In the genomic region with DNA sequence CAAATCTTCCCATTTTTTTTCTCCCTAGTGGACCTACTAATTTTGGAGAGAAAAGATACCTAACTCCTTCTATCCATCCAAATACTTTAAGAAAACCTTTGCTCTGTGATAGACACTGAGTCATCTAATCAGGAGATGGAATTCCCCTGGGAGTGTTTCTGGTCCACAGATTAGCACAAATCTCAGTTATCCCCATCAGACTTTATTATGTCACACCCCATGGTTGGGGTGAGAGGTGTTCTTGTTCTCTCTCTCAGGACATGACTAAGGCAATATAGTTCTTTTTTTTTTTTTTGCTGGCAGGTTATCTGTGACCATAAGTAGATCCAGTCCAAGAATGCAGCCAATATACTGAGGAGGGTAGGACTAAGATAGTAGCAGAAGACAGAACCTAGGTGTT, we compare ENCODE assay signal across 9 cellular contexts. TPM values are rescaled to one million over a fixed set of nuclear protein-coding genes. Genes with fewer than 3 reads are reported as not detected.
DNase-seq lines count a peak whose midpoint lies in the region; ATAC-seq, FAIRE-seq and TF ChIP-seq lines count a peak whose summit lies in the region.
"Had no signal": no experiment of that assay in that cellular context is flagged by ENCODE, and none has a peak within 500 bp of the region (broad histone marks: within the 10 kb centered on the region; RNA-seq: fewer than 3 reads in every experiment).

No MANE protein-coding gene starts in this region.

- H3K27me3 ChIP-seq in GM06990 (replicated peaks; ENCODE audit: control insufficient read depth, insufficient read depth, low read length) (no peaks in the 10 kb centered on the region), astrocyte (ENCODE audit: insufficient read depth, low read length) (no peaks in the 10 kb centered on the region)

- H3K4me2 ChIP-seq in astrocyte (ENCODE audit: low read length): no peak overlapping the region

- H3K9me3 ChIP-seq in astrocyte (ENCODE audit: insufficient read depth, low read depth, low read length): no peaks in the 10 kb centered on the region

- DNase-seq in GM06990 (ENCODE audit: extremely low read depth, insufficient read length) (peak; percentile 39), astrocyte (ENCODE audit: low read depth) (peak; percentile 31), NK-92 (lab: John Stamatoyannopoulos, UW; ENCODE audit: unreplicated experiment) (no peak), SIG-M5 treated with dmso at 0.1 percent for 504 hours (lab: John Stamatoyannopoulos, UW; ENCODE audit: unreplicated experiment) (no peak), RWPE1 (ENCODE audit: low spot score) (no peak)
- DNase-seq in activated CD4-positive, alpha-beta T cell treated with anti-CD3 and anti-CD28 coated beads for 48 hours: no peak
- DNase-seq: NCI-H774 had no signal

- H3K9me3 Mint-ChIP-seq in astrocyte (ENCODE audit: unreplicated experiment): peaks cover 2% of the 10 kb centered on the region

- H3K4me1 Mint-ChIP-seq in astrocyte (ENCODE audit: low read depth, unreplicated experiment): peaks cover 10% of the 10 kb centered on the region

- ATAC-seq in GM19438 (IDR thresholded peaks at IDR 0.05; ENCODE audit: low read depth, unreplicated experiment) (peak; percentile 37), HG03045 (IDR thresholded peaks at IDR 0.05; ENCODE audit: unreplicated experiment) (peak; percentile 78)

- H3K4me3 ChIP-seq in GM06990 (replicated peaks; ENCODE audit: low read depth, low read length) (no peak overlapping the region; the same call in 1 of the 2 replicates), astrocyte (ENCODE audit: insufficient read depth, low read depth, low read length) (no peak overlapping the region)

- H3K9ac ChIP-seq in astrocyte (ENCODE audit: low read length): no peak overlapping the region

- TF ChIP-seq CTCF in GM06990 (IDR thresholded peaks at IDR 0.05; ENCODE audit: insufficient read depth, low read length, poor library complexity, severe bottlenecking) (no peak), astrocyte (IDR thresholded peaks at IDR 0.05; ENCODE audit: insufficient read depth, low read depth, low read length) (no peak), RWPE1 (conservative IDR thresholded peaks at IDR 0.05; ENCODE audit: low read depth) (no peak)

- no peak overlapping the region for H3K4me3 Mint-ChIP-seq in astrocyte (ENCODE audit: unreplicated experiment)

- H3K36me3 ChIP-seq in GM06990 (ENCODE audit: control insufficient read depth, insufficient read depth, low read length) (no peaks in the 10 kb centered on the region), astrocyte (ENCODE audit: insufficient read depth, low read length) (no peaks in the 10 kb centered on the region)

- POLR2A ChIA-PET in RWPE1 (lab: Yijun Ruan, JAX; ENCODE audit: low non-redundant PET): no interaction called here

- H3K36me3 Mint-ChIP-seq in astrocyte (ENCODE audit: low read depth, unreplicated experiment): no peaks in the 10 kb centered on the region

- no peak overlapping the region for H3K27ac ChIP-seq in astrocyte (ENCODE audit: low read depth, low read length)
- H3K27ac ChIP-seq in RWPE1: no peak overlapping the region

- no peaks in the 10 kb centered on the region for H3K27me3 Mint-ChIP-seq in astrocyte (ENCODE audit: low read depth, unreplicated experiment)

- FAIRE-seq in astrocyte (lab: Jason Lieb, UNC): no peak

- CTCF ChIA-PET in RWPE1 (lab: Yijun Ruan, JAX): no interaction called here

- H3K79me2 ChIP-seq in astrocyte (ENCODE audit: insufficient read depth, low read length): no peaks in the 10 kb centered on the region

- H4K20me1 ChIP-seq in astrocyte (ENCODE audit: insufficient read depth, low read length): no peaks in the 10 kb centered on the region

- no peak overlapping the region for H3K27ac Mint-ChIP-seq in astrocyte (ENCODE audit: unreplicated experiment)

- peaks cover 6% of the 10 kb centered on the region for H3K4me1 ChIP-seq in astrocyte (ENCODE audit: insufficient read depth, low read length)

- no peak overlapping the region for H2AFZ ChIP-seq in astrocyte (ENCODE audit: low read depth, low read length)

RNA-seq across cellular contexts. Expression of a gene that starts 15.8 kb away (rescaled TPM):
- 1.5 and 4.0 TPM in 2 replicates for total RNA-seq in astrocyte

Comparison
In these comparisons a context has a peak if more than half of its experiments do, and no peak if none do; other contexts are left out.
1. DNase-seq: peak in GM06990 (single experiment) and astrocyte (single experiment); none in NK-92 (single experiment), activated CD4-positive, alpha-beta T cell treated with anti-CD3 and anti-CD28 coated beads for 48 hours (single experiment), SIG-M5 treated with dmso at 0.1 percent for 504 hours (single experiment) and RWPE1 (single experiment).